Comparison of ENCODE assay signal across 8 cellular contexts in the genomic region with DNA sequence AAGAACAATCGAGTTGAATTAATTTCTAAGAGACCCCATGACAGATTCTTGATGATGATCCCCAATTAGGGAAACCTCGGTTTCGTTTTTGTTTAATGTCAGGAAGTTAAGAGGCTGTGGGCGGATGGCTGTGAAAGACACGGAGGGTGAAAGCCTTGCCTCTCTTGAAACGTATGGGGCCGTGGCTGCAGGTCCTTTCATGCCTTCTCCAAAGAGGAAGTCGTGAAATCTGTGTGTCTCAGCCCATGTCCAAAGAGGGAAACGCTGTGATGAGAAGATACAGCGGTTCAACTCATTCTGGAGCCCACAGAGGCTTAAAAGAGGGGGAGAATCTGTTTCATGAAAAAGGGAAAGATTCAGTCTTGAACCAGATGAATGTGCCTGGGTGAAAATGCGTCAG. TPM values are rescaled to one million over a fixed set of nuclear protein-coding genes. Genes with fewer than 3 reads are reported as not detected.
DNase-seq lines count a peak whose midpoint lies in the region; ATAC-seq, FAIRE-seq and TF ChIP-seq lines count a peak whose summit lies in the region.

No MANE protein-coding gene starts in this region.

- H3K9ac ChIP-seq in BLaER1 treated with 17β-estradiol and CSF1 and Interleukin-3, amounts not matched to agents 10 nM and 100 nM = peak overlapping the region in 10 of 11 experiments; percentile 62 to 81 (median 78); a peak in 20 of 22 replicates

- H3K4me3 ChIP-seq in BLaER1 treated with 17β-estradiol and CSF1 and Interleukin-3, amounts not matched to agents 10 nM and 100 nM = peak overlapping the region; percentile 34 to 67 (median 54)
- H3K4me3 ChIP-seq in stomach (peak overlapping the region in 1 of 4 donors; percentile 3), foreskin fibroblast (ENCODE audit: low read depth in 1 of 2, low read length in 2 of 2) (no peak overlapping the region)

- no peaks in the 10 kb centered on the region for H3K9me3 Mint-ChIP-seq in T-helper 1 cell treated with Interleukin-12 subunit alpha and Interleukin-12 subunit beta and Interleukin-4 antibody, amounts not matched to agents 30 μg/mL and 1 μg/mL, for 36 hours

- peak overlapping the region; percentile 76 for H3K4me3 Mint-ChIP-seq in T-helper 1 cell treated with Interleukin-12 subunit alpha and Interleukin-12 subunit beta and Interleukin-4 antibody, amounts not matched to agents 30 μg/mL and 1 μg/mL, for 36 hours

- no peaks in the 10 kb centered on the region for H3K27me3 ChIP-seq in BLaER1 treated with 17β-estradiol and CSF1 and Interleukin-3, amounts not matched to agents 10 nM and 100 nM
- no peaks in the 10 kb centered on the region for H3K27me3 ChIP-seq in stomach

- no peak for FAIRE-seq in urothelium cell line (lab: Jason Lieb, UNC)

- no peaks in the 10 kb centered on the region for H3K27me3 Mint-ChIP-seq in T-helper 1 cell treated with Interleukin-12 subunit alpha and Interleukin-12 subunit beta and Interleukin-4 antibody, amounts not matched to agents 30 μg/mL and 1 μg/mL, for 36 hours (ENCODE audit: low read depth)

- H3K9me3 ChIP-seq in BLaER1 treated with 17β-estradiol and CSF1 and Interleukin-3, amounts not matched to agents 10 nM and 100 nM (replicated peaks in 1 of 11) = peaks cover 7 to 26% (median 21%) of the 10 kb centered on the region in 11 experiments; a peak in 21 of 22 replicates
- no peaks in the 10 kb centered on the region for H3K9me3 ChIP-seq in stomach

- TF ChIP-seq POLR2A in stomach (IDR thresholded peaks at IDR 0.05) = no peak

- peak overlapping the region; percentile 98 for H3K27ac Mint-ChIP-seq in T-helper 1 cell treated with Interleukin-12 subunit alpha and Interleukin-12 subunit beta and Interleukin-4 antibody, amounts not matched to agents 30 μg/mL and 1 μg/mL, for 36 hours

- peak overlapping the region; percentile 70 to 96 (median 92) for H3K4me2 ChIP-seq in BLaER1 treated with 17β-estradiol and CSF1 and Interleukin-3, amounts not matched to agents 10 nM and 100 nM

- H3K4me1 ChIP-seq in BLaER1 treated with 17β-estradiol and CSF1 and Interleukin-3, amounts not matched to agents 10 nM and 100 nM = peaks cover 56 to 76% (median 66%) of the 10 kb centered on the region in 10 experiments
- H3K4me1 ChIP-seq in stomach = no peaks in the 10 kb centered on the region

- no peak for TF ChIP-seq CTCF in stomach (IDR thresholded peaks at IDR 0.05)
- TF ChIP-seq CTCF in foreskin fibroblast (IDR thresholded peaks at IDR 0.05; ENCODE audit: low read depth, low read length) = no peak

- peaks cover 0 to 8% (median 0%) of the 10 kb centered on the region in 11 experiments; a peak in 2 of 22 replicates for H3K36me3 ChIP-seq in BLaER1 treated with 17β-estradiol and CSF1 and Interleukin-3, amounts not matched to agents 10 nM and 100 nM
- H3K36me3 ChIP-seq in stomach = no peaks in the 10 kb centered on the region

- intact Hi-C loops in stomach (cut with DNase I; ENCODE audit: low total_unique reads) = no loop called here

- 59 to 70% (median 64%) methylated on average over 11 of the region's 11 CpGs for WGBS in stomach, 5 donors

- no peak for TF ChIP-seq EP300 in stomach (IDR thresholded peaks at IDR 0.05)

- peaks cover 53% of the 10 kb centered on the region for H3K4me1 Mint-ChIP-seq in T-helper 1 cell treated with Interleukin-12 subunit alpha and Interleukin-12 subunit beta and Interleukin-4 antibody, amounts not matched to agents 30 μg/mL and 1 μg/mL, for 36 hours (ENCODE audit: low read depth)

- H3K27ac ChIP-seq in BLaER1 treated with 17β-estradiol and CSF1 and Interleukin-3, amounts not matched to agents 10 nM and 100 nM = peak overlapping the region in 10 of 11 experiments; percentile 64 to 94 (median 88); a peak in 21 of 22 replicates
- peak overlapping the region in 4 of 5 donors; percentile 38 to 59 (median 48) for H3K27ac ChIP-seq in stomach

- ATAC-seq in HG02588 (IDR thresholded peaks at IDR 0.05; ENCODE audit: unreplicated experiment) = peak; percentile 52

- H3K36me3 Mint-ChIP-seq in T-helper 1 cell treated with Interleukin-12 subunit alpha and Interleukin-12 subunit beta and Interleukin-4 antibody, amounts not matched to agents 30 μg/mL and 1 μg/mL, for 36 hours (ENCODE audit: low read depth) = peaks cover 10% of the 10 kb centered on the region

- H4K20me1 ChIP-seq in BLaER1 treated with 17β-estradiol and CSF1 and Interleukin-3, amounts not matched to agents 10 nM and 100 nM = no peaks in the 10 kb centered on the region

- peak; percentile 21 for DNase-seq in effector CD4-positive, alpha-beta T cell
- DNase-seq in stomach (no peak), retina (no peak), urothelium cell line (ENCODE audit: low spot score) (no peak), foreskin fibroblast (no peak)

RNA-seq across cellular contexts. Expression of a gene that starts 51.4 kb away (rescaled TPM):
- 1 to 10 TPM in 3 of 5 donors, under 1 TPM in 1, not detected in 1; 0.45 to 9.7 (median 4.3) TPM for total RNA-seq in stomach
- 1 to 10 TPM; 1.4 to 1.8 (median 1.7) TPM for polyA plus RNA-seq in stomach

Comparison
In these comparisons a context has a peak if more than half of its experiments do, and no peak if none do; other contexts are left out.
1. H3K4me3 ChIP-seq: peak in BLaER1 treated with 17β-estradiol and CSF1 and Interleukin-3, amounts not matched to agents 10 nM and 100 nM (10 of 10); none in foreskin fibroblast (0 of 2).